7 cellular contexts compared by ENCODE assay signal in the genomic region with DNA sequence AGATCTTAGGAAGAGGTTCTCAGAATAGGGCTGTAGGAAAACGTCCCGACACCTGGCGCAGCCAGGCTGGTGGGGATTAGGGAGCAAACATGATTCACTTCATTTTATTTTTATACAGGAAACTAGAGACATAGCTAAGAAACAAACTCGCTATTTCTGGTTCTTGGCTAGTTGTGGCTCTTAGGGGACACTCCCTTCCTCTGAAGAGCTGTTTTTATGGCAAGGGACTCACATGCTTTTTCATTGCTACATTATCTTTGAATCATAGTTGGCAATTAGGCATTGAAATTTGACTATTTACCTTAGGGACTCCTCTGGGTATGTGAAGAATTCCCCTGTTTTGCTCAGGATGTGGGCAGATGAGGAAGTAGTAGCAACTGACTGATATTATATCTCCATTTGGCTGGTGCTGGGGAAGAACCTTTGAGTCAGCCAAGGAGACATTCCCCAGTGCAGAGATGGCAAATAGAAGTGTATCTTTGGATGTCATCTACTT.
A peak's percentile ranks its signal among the peaks of the same experiment; 100 is the strongest.
DNase-seq lines count a peak whose midpoint lies in the region; ATAC-seq and TF ChIP-seq lines count a peak whose summit lies in the region.

No MANE protein-coding gene starts in this region.

- DNase-seq in GM23248 (peak; percentile 72), NB4 (ENCODE audit: low read depth) (peak; percentile 76), mucosa of gallbladder (ENCODE audit: low spot score) (no peak)
- DNase-seq in central memory CD4-positive, alpha-beta T cell, result peak; percentile 43
- DNase-seq in stimulated activated naive B cell treated with anti-CD40 and anti-IgM and Interleukin-4, amounts not matched to agents 10 μg/mL and 1 μg/mL and 100 μg/mL, for 72 hours, result peak; percentile 59
- no peak for DNase-seq in activated CD8-positive, alpha-beta memory T cell treated with anti-CD3 and anti-CD28 coated beads, Interleukin-2, amount 50 U/mL, for 4 hours

- H3K4me3 Mint-ChIP-seq in stimulated activated naive B cell treated with anti-CD40 and anti-IgM and Interleukin-4, amounts not matched to agents 10 μg/mL and 1 μg/mL and 100 μg/mL, for 72 hours, result peak overlapping the region; percentile 40 to 57

- ATAC-seq in GM18508 (IDR thresholded peaks at IDR 0.05; ENCODE audit: insufficient read depth, unreplicated experiment), result peak; percentile 71
- ATAC-seq in stimulated activated naive B cell treated with anti-CD40 and anti-IgM and Interleukin-4, amounts not matched to agents 10 μg/mL and 1 μg/mL and 100 μg/mL, for 72 hours (replicated peaks), result peak; percentile 94 to 95

- TF ChIP-seq CTCF in NB4 (IDR thresholded peaks at IDR 0.05; ENCODE audit: low read depth, low read length), result no peak

- in situ Hi-C loops in GM23248 (cut with MboI), result loop anchor here (10.0 kb wide), 2 partner anchors 236 to 326 kb away; a partner anchor contains a TSS

- H2AFZ ChIP-seq in GM23248, result no peak overlapping the region

- H3K27me3 Mint-ChIP-seq in stimulated activated naive B cell treated with anti-CD40 and anti-IgM and Interleukin-4, amounts not matched to agents 10 μg/mL and 1 μg/mL and 100 μg/mL, for 72 hours, result peaks cover 6 to 10% of the 10 kb centered on the region in 2 donors

- peaks cover 31% of the 10 kb centered on the region for H3F3A ChIP-seq in GM23248 (ENCODE audit: insufficient read depth)

- WGBS in GM23248 (ENCODE audit: low coverage in 1 of 2, low lambda C conversion rate in 2 of 2, missing lambda C conversion rate in 2 of 2), 2 experiments, result 0 to 2% methylated on average over 4 of the region's 4 CpGs

- H3K4me1 ChIP-seq in GM23248 (ENCODE audit: insufficient read depth), result peaks cover 15% of the 10 kb centered on the region

- no peaks in the 10 kb centered on the region for H3K9me2 ChIP-seq in GM23248 (ENCODE audit: insufficient read depth)

- H3K27ac ChIP-seq in GM23248, result no peak overlapping the region

- H3K9me3 ChIP-seq in GM23248 (ENCODE audit: low read depth), result no peaks in the 10 kb centered on the region

- peaks cover 86% of the 10 kb centered on the region for H3K27me3 ChIP-seq in GM23248 (replicated peaks; ENCODE audit: insufficient read depth)

- no peak overlapping the region for H3K9ac ChIP-seq in GM23248

- H3K4me2 ChIP-seq in GM23248 (ENCODE audit: unreplicated experiment), result peak overlapping the region; percentile 36

- H3K36me3 ChIP-seq in GM23248 (ENCODE audit: low read depth), result no peaks in the 10 kb centered on the region

- peaks cover 27 to 45% of the 10 kb centered on the region in 2 donors for H3K4me1 Mint-ChIP-seq in stimulated activated naive B cell treated with anti-CD40 and anti-IgM and Interleukin-4, amounts not matched to agents 10 μg/mL and 1 μg/mL and 100 μg/mL, for 72 hours

- H3K36me3 Mint-ChIP-seq in stimulated activated naive B cell treated with anti-CD40 and anti-IgM and Interleukin-4, amounts not matched to agents 10 μg/mL and 1 μg/mL and 100 μg/mL, for 72 hours, result peaks cover 3 to 9% of the 10 kb centered on the region in 2 donors

- no peaks in the 10 kb centered on the region for H3K79me2 ChIP-seq in GM23248 (ENCODE audit: insufficient read depth)

- TF ChIP-seq POLR2A in NB4 (IDR thresholded peaks at IDR 0.05; ENCODE audit: extremely low read depth, insufficient read length), result no peak

- H4K20me1 ChIP-seq in GM23248 (ENCODE audit: insufficient read depth), result no peaks in the 10 kb centered on the region

- H3K27ac Mint-ChIP-seq in stimulated activated naive B cell treated with anti-CD40 and anti-IgM and Interleukin-4, amounts not matched to agents 10 μg/mL and 1 μg/mL and 100 μg/mL, for 72 hours, result peak overlapping the region; percentile 90

- no peak overlapping the region for H3K4me3 ChIP-seq in GM23248
- no peak overlapping the region for H3K4me3 ChIP-seq in NB4 (ENCODE audit: low read depth, low read length)

- peaks cover 7 to 8% of the 10 kb centered on the region in 2 donors for H3K9me3 Mint-ChIP-seq in stimulated activated naive B cell treated with anti-CD40 and anti-IgM and Interleukin-4, amounts not matched to agents 10 μg/mL and 1 μg/mL and 100 μg/mL, for 72 hours

Comparison
In these comparisons a context has a peak if more than half of its experiments do, and no peak if none do; other contexts are left out.
1. DNase-seq: peak in GM23248 (single experiment), NB4 (single experiment), central memory CD4-positive, alpha-beta T cell (single experiment) and stimulated activated naive B cell treated with anti-CD40 and anti-IgM and Interleukin-4, amounts not matched to agents 10 μg/mL and 1 μg/mL and 100 μg/mL, for 72 hours (single experiment); none in mucosa of gallbladder (single experiment) and activated CD8-positive, alpha-beta memory T cell treated with anti-CD3 and anti-CD28 coated beads, Interleukin-2, amount 50 U/mL, for 4 hours (single experiment).